In genomic region chr17:45293413-45294211, GRCh38 we compare ENCODE assay signal across 8 cellular contexts. TPM values are rescaled to one million over a fixed set of nuclear protein-coding genes. Genes with fewer than 3 reads are reported as not detected.
DNase-seq lines count a peak whose midpoint lies in the region; FAIRE-seq and TF ChIP-seq lines count a peak whose summit lies in the region.

No MANE protein-coding gene starts in this region.

- H3K4me3 ChIP-seq in duodenal mucosa (ENCODE audit: low read depth in 1 of 2, low read length in 2 of 2): peak overlapping the region; percentile 4 to 23
- no peak overlapping the region for H3K4me3 ChIP-seq in suprapubic skin

- TF ChIP-seq EP300 in suprapubic skin (IDR thresholded peaks at IDR 0.05): no peak

- no peaks in the 10 kb centered on the region for H3K27me3 ChIP-seq in duodenal mucosa (ENCODE audit: control insufficient read depth in 1 of 2, insufficient read depth in 2 of 2, low read length in 2 of 2)
- no peaks in the 10 kb centered on the region for H3K27me3 ChIP-seq in suprapubic skin

- no peak for TF ChIP-seq POLR2A in suprapubic skin (IDR thresholded peaks at IDR 0.05)

- H3K27ac ChIP-seq in duodenal mucosa (ENCODE audit: low read depth, low read length) (peak overlapping the region; percentile 45), suprapubic skin (peak overlapping the region; percentile 72)

- peak; percentile 75 for FAIRE-seq in GM18507 (lab: Jason Lieb, UNC)

- no peak for TF ChIP-seq CTCF in suprapubic skin (IDR thresholded peaks at IDR 0.05)

- peak overlapping the region; percentile 14 to 54 for H3K9ac ChIP-seq in duodenal mucosa (ENCODE audit: low read depth in 1 of 2, low read length in 2 of 2)

- H3K36me3 ChIP-seq in duodenal mucosa (ENCODE audit: control insufficient read depth in 1 of 2, insufficient read depth in 2 of 2, low read length in 2 of 2): peaks cover 11 to 29% of the 10 kb centered on the region in 2 donors
- H3K36me3 ChIP-seq in suprapubic skin: peaks cover 8% of the 10 kb centered on the region

- DNase-seq in A172 (ENCODE audit: low spot score) (peak; percentile 98), GM18507 (ENCODE audit: extremely low spot score, insufficient read length, low read depth) (no peak), SK-MEL-5 (ENCODE audit: low read depth, low spot score) (peak; percentile 84), lung microvascular endothelial cell (ENCODE audit: low read depth in 2 of 2) (peak; percentile 31 to 93), suprapubic skin (ENCODE audit: low spot score in 2 of 2) (peak; percentile 86 to 87), NCI-H187 (lab: John Stamatoyannopoulos, UW) (no peak), HuH-7.5 (ENCODE audit: low spot score) (no peak)

- 21% methylated on average over 7 of the region's 10 CpGs for WGBS in suprapubic skin

- in situ Hi-C loops in SK-MEL-5 (cut with HindIII; ENCODE audit: low pct_unique_long_range_greater_than_20kb, low sequenced_read_pairs): no loop called here

- no peaks in the 10 kb centered on the region for H3K9me3 ChIP-seq in duodenal mucosa (ENCODE audit: control insufficient read depth in 1 of 2, low read length in 2 of 2)
- H3K9me3 ChIP-seq in suprapubic skin: no peaks in the 10 kb centered on the region

- H3K4me1 ChIP-seq in duodenal mucosa (ENCODE audit: control insufficient read depth in 1 of 2, insufficient read depth in 2 of 2, low read length in 2 of 2): peaks cover 88 to 92% of the 10 kb centered on the region in 2 donors
- peaks cover 92% of the 10 kb centered on the region for H3K4me1 ChIP-seq in suprapubic skin

RNA-seq across cellular contexts. Expression of gene MAP3K14, which starts 23.2 kb away (rescaled TPM):
- total RNA-seq in A172 (2014; rRNA removed; shearing (Covaris generic)): 24.8 and 35.5 TPM in 2 replicates
- 1.3 TPM in 2 replicates for total RNA-seq in SK-MEL-5 (2014; rRNA removed; shearing (Covaris generic))
- 5.0 and 6.8 TPM in 2 replicates for polyA plus RNA-seq in SK-MEL-5 (2015; cell fraction: cytosol; rRNA removed)
- 10.1 and 12.8 TPM in 2 replicates for polyA plus RNA-seq in SK-MEL-5 (2015; cell fraction: nucleus; rRNA removed)
- total RNA-seq in lung microvascular endothelial cell (1.1 and 1.8 TPM in 2 replicates), suprapubic skin (10 to 100 TPM in 3 of 4 donors, 1 to 10 TPM in 1; 9.6 to 14.4 (median 11.9) TPM)

RNA-seq across cellular contexts. Expression of gene SPATA32, which starts 31.7 kb away (rescaled TPM):
- total RNA-seq in A172 (2014; rRNA removed; shearing (Covaris generic)): not detected in 2 replicates
- not detected in 2 replicates for total RNA-seq in SK-MEL-5 (2014; rRNA removed; shearing (Covaris generic))
- not detected in 2 replicates for polyA plus RNA-seq in SK-MEL-5 (2015; cell fraction: cytosol; rRNA removed)
- polyA plus RNA-seq in SK-MEL-5 (2015; cell fraction: nucleus; rRNA removed): not detected in 2 replicates
- total RNA-seq in lung microvascular endothelial cell (not detected in 2 replicates), suprapubic skin (not detected)

Comparison
In these comparisons a context has a peak if more than half of its experiments do, and no peak if none do; other contexts are left out.
1. DNase-seq: peak in A172 (single experiment), SK-MEL-5 (single experiment), lung microvascular endothelial cell (2 of 2) and suprapubic skin (2 of 2); none in GM18507 (single experiment), NCI-H187 (0 of 2) and HuH-7.5 (single experiment).